ENCODE assay signal across 2 cellular contexts in the genomic region with DNA sequence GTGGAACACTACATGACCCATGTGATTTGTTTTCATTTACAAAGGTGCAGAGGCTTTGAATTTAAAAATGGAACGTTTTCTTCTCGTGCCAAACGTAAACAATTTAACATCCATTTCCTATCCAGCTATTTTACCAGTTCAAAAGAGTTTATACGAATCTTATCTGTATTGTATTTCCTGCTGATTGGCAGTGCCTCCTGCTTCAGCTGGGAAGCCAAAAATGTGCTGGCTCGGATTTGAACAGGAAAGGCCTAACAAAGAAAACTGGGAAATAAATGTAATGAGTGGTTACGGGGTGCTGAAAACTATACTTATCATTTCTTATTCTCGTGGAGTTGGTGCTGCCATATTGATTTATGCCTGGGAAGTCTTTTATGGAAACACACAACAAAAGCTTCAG.
A peak's percentile ranks its signal among the peaks of the same experiment; 100 is the strongest.
TF ChIP-seq lines count a peak whose summit lies in the region.

No MANE protein-coding gene starts in this region.

TF ChIP-seq in liver, 16 proteins besides CTCF, POLR2A, EP300 and RAD21:
- peak; percentile 29 for TF ChIP-seq YY1 (IDR thresholded peaks at IDR 0.05)
- no peak for TF ChIP-seq HNF4A (conservative IDR thresholded peaks at IDR 0.05)
TF ChIP-seq in liver: peak in this region for 1.

TF ChIP-seq in HepG2, 621 proteins besides CTCF, POLR2A, EP300 and RAD21:
- TF ChIP-seq, protein P1, sequence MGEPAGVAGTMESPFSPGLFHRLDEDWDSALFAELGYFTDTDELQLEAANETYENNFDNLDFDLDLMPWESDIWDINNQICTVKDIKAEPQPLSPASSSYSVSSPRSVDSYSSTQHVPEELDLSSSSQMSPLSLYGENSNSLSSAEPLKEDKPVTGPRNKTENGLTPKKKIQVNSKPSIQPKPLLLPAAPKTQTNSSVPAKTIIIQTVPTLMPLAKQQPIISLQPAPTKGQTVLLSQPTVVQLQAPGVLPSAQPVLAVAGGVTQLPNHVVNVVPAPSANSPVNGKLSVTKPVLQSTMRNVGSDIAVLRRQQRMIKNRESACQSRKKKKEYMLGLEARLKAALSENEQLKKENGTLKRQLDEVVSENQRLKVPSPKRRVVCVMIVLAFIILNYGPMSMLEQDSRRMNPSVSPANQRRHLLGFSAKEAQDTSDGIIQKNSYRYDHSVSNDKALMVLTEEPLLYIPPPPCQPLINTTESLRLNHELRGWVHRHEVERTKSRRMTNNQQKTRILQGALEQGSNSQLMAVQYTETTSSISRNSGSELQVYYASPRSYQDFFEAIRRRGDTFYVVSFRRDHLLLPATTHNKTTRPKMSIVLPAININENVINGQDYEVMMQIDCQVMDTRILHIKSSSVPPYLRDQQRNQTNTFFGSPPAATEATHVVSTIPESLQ (CRISPR knock-in tag; conservative IDR thresholded peaks at IDR 0.05) = no peak
- TF ChIP-seq, protein P2, sequence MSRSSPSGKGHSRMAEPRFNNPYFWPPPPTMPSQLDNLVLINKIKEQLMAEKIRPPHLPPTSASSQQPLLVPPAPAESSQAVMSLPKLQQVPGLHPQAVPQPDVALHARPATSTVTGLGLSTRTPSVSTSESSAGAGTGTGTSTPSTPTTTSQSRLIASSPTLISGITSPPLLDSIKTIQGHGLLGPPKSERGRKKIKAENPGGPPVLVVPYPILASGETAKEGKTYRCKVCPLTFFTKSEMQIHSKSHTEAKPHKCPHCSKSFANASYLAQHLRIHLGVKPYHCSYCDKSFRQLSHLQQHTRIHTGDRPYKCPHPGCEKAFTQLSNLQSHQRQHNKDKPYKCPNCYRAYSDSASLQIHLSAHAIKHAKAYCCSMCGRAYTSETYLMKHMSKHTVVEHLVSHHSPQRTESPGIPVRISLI (CRISPR knock-in tag; IDR thresholded peaks at IDR 0.05; ENCODE audit: borderline replicate concordance) = no peak
- TF ChIP-seq ZNF776 (CRISPR knock-in tag; IDR thresholded peaks at IDR 0.05) (no peak), ZSCAN9 (CRISPR knock-in tag; IDR thresholded peaks at IDR 0.05; ENCODE audit: borderline replicate concordance) (no peak), SNRNP70 (IDR thresholded peaks at IDR 0.05; ENCODE audit: low read depth, low read length) (no peak)
- TF ChIP-seq, protein P3, sequence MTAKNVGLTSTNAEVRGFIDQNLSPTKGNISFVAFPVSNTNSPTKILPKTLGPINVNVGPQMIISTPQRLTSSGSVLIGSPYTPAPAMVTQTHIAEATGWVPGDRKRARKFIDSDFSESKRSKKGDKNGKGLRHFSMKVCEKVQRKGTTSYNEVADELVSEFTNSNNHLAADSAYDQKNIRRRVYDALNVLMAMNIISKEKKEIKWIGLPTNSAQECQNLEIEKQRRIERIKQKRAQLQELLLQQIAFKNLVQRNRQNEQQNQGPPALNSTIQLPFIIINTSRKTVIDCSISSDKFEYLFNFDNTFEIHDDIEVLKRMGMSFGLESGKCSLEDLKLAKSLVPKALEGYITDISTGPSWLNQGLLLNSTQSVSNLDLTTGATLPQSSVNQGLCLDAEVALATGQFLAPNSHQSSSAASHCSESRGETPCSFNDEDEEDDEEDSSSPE (CRISPR knock-in tag; IDR thresholded peaks at IDR 0.05) = no peak
- TF ChIP-seq, protein P4, sequence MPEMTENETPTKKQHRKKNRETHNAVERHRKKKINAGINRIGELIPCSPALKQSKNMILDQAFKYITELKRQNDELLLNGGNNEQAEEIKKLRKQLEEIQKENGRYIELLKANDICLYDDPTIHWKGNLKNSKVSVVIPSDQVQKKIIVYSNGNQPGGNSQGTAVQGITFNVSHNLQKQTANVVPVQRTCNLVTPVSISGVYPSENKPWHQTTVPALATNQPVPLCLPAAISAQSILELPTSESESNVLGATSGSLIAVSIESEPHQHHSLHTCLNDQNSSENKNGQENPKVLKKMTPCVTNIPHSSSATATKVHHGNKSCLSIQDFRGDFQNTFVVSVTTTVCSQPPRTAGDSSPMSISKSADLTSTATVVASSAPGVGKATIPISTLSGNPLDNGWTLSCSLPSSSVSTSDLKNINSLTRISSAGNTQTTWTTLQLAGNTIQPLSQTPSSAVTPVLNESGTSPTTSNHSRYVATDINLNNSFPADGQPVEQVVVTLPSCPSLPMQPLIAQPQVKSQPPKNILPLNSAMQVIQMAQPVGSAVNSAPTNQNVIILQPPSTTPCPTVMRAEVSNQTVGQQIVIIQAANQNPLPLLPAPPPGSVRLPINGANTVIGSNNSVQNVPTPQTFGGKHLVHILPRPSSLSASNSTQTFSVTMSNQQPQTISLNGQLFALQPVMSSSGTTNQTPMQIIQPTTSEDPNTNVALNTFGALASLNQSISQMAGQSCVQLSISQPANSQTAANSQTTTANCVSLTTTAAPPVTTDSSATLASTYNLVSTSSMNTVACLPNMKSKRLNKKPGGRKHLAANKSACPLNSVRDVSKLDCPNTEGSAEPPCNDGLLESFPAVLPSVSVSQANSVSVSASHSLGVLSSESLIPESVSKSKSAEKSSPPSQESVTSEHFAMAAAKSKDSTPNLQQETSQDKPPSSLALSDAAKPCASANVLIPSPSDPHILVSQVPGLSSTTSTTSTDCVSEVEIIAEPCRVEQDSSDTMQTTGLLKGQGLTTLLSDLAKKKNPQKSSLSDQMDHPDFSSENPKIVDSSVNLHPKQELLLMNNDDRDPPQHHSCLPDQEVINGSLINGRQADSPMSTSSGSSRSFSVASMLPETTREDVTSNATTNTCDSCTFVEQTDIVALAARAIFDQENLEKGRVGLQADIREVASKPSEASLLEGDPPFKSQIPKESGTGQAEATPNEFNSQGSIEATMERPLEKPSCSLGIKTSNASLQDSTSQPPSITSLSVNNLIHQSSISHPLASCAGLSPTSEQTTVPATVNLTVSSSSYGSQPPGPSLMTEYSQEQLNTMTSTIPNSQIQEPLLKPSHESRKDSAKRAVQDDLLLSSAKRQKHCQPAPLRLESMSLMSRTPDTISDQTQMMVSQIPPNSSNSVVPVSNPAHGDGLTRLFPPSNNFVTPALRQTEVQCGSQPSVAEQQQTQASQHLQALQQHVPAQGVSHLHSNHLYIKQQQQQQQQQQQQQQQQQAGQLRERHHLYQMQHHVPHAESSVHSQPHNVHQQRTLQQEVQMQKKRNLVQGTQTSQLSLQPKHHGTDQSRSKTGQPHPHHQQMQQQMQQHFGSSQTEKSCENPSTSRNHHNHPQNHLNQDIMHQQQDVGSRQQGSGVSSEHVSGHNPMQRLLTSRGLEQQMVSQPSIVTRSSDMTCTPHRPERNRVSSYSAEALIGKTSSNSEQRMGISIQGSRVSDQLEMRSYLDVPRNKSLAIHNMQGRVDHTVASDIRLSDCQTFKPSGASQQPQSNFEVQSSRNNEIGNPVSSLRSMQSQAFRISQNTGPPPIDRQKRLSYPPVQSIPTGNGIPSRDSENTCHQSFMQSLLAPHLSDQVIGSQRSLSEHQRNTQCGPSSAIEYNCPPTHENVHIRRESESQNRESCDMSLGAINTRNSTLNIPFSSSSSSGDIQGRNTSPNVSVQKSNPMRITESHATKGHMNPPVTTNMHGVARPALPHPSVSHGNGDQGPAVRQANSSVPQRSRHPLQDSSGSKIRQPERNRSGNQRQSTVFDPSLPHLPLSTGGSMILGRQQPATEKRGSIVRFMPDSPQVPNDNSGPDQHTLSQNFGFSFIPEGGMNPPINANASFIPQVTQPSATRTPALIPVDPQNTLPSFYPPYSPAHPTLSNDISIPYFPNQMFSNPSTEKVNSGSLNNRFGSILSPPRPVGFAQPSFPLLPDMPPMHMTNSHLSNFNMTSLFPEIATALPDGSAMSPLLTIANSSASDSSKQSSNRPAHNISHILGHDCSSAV (CRISPR knock-in tag; IDR thresholded peaks at IDR 0.05; ENCODE audit: borderline replicate concordance) = no peak
